9 cellular contexts compared by ENCODE assay signal in the genomic region with DNA sequence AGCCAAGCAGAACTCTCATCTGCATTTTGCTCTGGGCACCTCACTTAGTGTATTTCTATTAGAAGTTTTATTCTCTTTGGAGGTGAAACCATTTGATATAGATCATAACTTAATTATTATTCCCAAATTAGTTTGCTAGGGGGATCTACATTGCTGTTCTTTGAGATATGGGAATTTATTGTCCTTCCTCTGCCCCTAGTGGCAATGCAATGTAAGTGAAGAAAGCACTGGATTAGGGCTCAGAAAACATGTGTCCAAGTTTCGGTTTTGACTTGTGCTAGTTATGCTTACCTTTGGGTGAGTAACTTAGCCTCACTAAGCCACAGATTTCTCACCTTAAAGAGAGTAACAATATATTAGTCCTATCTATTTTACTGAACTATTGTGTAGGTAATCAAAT. TPM values are rescaled to one million over a fixed set of nuclear protein-coding genes. Genes with fewer than 3 reads are reported as not detected.
DNase-seq lines count a peak whose midpoint lies in the region; ATAC-seq, FAIRE-seq and TF ChIP-seq lines count a peak whose summit lies in the region.
"Had no signal": no experiment of that assay in that cellular context is flagged by ENCODE, and none has a peak within 500 bp of the region (broad histone marks: within the 10 kb centered on the region; RNA-seq: fewer than 3 reads in every experiment).

No MANE protein-coding gene starts in this region.

- in situ Hi-C loops in GM23248 (cut with MboI): no loop called here
- in situ Hi-C loops in HepG2 (cut with HindIII; ENCODE audit: extremely low pct_ligation_motif_present, low pct_unique_long_range_greater_than_20kb): loop anchor here (5.0 kb wide), 1 partner anchor 38 kb away; no protein-coding TSS in a partner anchor

- TF ChIP-seq RAD21 in HepG2 (CRISPR knock-in tag; IDR thresholded peaks at IDR 0.05): no peak

- no peaks in the 10 kb centered on the region for H3K27me3 ChIP-seq in GM23248 (replicated peaks; ENCODE audit: insufficient read depth)
- H3K27me3 ChIP-seq in HepG2 (ENCODE audit: control insufficient read depth in 1 of 2, insufficient read depth in 2 of 2, low read length in 2 of 2): no peaks in the 10 kb centered on the region

- ATAC-seq in HepG2 (peak; percentile 38; the same call in 1 of the 3 replicates), HG02870 (IDR thresholded peaks at IDR 0.05; ENCODE audit: unreplicated experiment) (no peak), HG03039 (IDR thresholded peaks at IDR 0.05; ENCODE audit: unreplicated experiment) (no peak), HG02970 (IDR thresholded peaks at IDR 0.05; ENCODE audit: low FRiP score, unreplicated experiment) (no peak)

- H3K4me3 ChIP-seq in GM23248 (no peak overlapping the region), WI38 (ENCODE audit: low read depth, low read length) (no peak overlapping the region), HepG2 (replicated peaks in 1 of 3; ENCODE audit: insufficient read depth in 1 of 3, low read depth in 2 of 3, low read length in 3 of 3) (no peak overlapping the region)

- DNase-seq in AML-193 (lab: John Stamatoyannopoulos, UW): peak; percentile 27 to 32
- peak; percentile 45 for DNase-seq in GM23248
- DNase-seq in HepG2 (ENCODE audit: low spot score): no peak
- no peak for DNase-seq in amygdala (lab: John Stamatoyannopoulos, UW)
- DNase-seq: activated CD8-positive, alpha-beta memory T cell treated with anti-CD3 and anti-CD28 coated beads, Interleukin-2, amount 50 U/mL, for 4 hours had no signal

- TF ChIP-seq EP300 in HepG2 (IDR thresholded peaks at IDR 0.05; ENCODE audit: low read depth in 2 of 2, low read length in 2 of 2) (no peak), HepG2 (CRISPR knock-in tag; IDR thresholded peaks at IDR 0.05; ENCODE audit: borderline replicate concordance) (no peak)

- H4K20me1 ChIP-seq in GM23248 (ENCODE audit: insufficient read depth): no peaks in the 10 kb centered on the region
- no peaks in the 10 kb centered on the region for H4K20me1 ChIP-seq in HepG2 (ENCODE audit: insufficient read depth, low read length)

- H3K27ac ChIP-seq in GM23248 (no peak overlapping the region), HepG2 (ENCODE audit: extremely low read length, insufficient read depth, low read length) (no peak overlapping the region)

- no TSS peak for BruUV-seq in HepG2 (replicated peaks; lab: Mats Ljungman, UMichigan)

- peaks cover 9% of the 10 kb centered on the region for H3K4me1 ChIP-seq in GM23248 (ENCODE audit: insufficient read depth)
- peaks cover 29% of the 10 kb centered on the region for H3K4me1 ChIP-seq in HepG2 (ENCODE audit: insufficient read depth, low read length)

- no peak for FAIRE-seq in HepG2 (lab: Jason Lieb, UNC)

- H3K4me2 ChIP-seq in GM23248 (ENCODE audit: unreplicated experiment) (no peak overlapping the region), HepG2 (ENCODE audit: low read depth, low read length) (no peak overlapping the region)

- H3K9me2 ChIP-seq in GM23248 (ENCODE audit: insufficient read depth): no peaks in the 10 kb centered on the region

- POLR2A ChIA-PET in HepG2 (lab: Yijun Ruan, JAX): no interaction called here

- CTCF ChIA-PET in HepG2 (lab: Yijun Ruan, JAX; ENCODE audit: low intra/inter-chr PET ratio, low total read pairs): interaction anchor here (0.9 kb wide), 1 partner anchor 55 kb away, joined by 3 read pairs; no protein-coding TSS in a partner anchor

- no peaks in the 10 kb centered on the region for H3K9me3 ChIP-seq in GM23248 (ENCODE audit: low read depth)
- 0 out of 2 replicates have a peak, but pooled peaks cover 6% of the 10 kb centered on the region for H3K9me3 ChIP-seq in HepG2 (ENCODE audit: low read length)

- TF ChIP-seq CTCF in WI38 (IDR thresholded peaks at IDR 0.05; ENCODE audit: low read depth, low read length): peak; percentile 43; the same call in 1 of the 2 replicates
- TF ChIP-seq CTCF in HepG2 (CRISPR knock-in tag; IDR thresholded peaks at IDR 0.05): peak; percentile 56

- no peak overlapping the region for H3K9ac ChIP-seq in GM23248
- no peak overlapping the region for H3K9ac ChIP-seq in HepG2 (ENCODE audit: insufficient read depth, low read depth, low read length)

- intact Hi-C loops in HepG2 (cut with micrococcal nuclease; ENCODE audit: unreplicated experiment): no loop called here

- TF ChIP-seq POLR2A in HepG2 (IDR thresholded peaks at IDR 0.05; ENCODE audit: insufficient read depth in 1 of 2, low read depth in 2 of 2, low read length in 2 of 2): no peak

- H2AFZ ChIP-seq in GM23248 (peak overlapping the region; percentile 55; the same call in 1 of the 2 replicates), HepG2 (ENCODE audit: low read length) (no peak overlapping the region)

- H3K36me3 ChIP-seq in GM23248 (ENCODE audit: low read depth) (no peaks in the 10 kb centered on the region), HepG2 (replicated peaks in 1 of 2; ENCODE audit: control insufficient read depth in 1 of 2, insufficient read depth in 2 of 2, low read length in 2 of 2) (no peaks in the 10 kb centered on the region)

- peaks cover 10% of the 10 kb centered on the region for H3F3A ChIP-seq in GM23248 (ENCODE audit: insufficient read depth)

- H3K79me2 ChIP-seq in GM23248 (ENCODE audit: insufficient read depth) (no peaks in the 10 kb centered on the region), HepG2 (ENCODE audit: insufficient read depth, low read length) (no peaks in the 10 kb centered on the region)

- 50 to 72% methylated on average over 1 of the region's 1 CpG for WGBS in GM23248 (ENCODE audit: low coverage in 1 of 2, low lambda C conversion rate in 2 of 2, missing lambda C conversion rate in 2 of 2), 2 experiments
- whole genome bisulfite sequencing in HepG2 (ENCODE audit: low lambda C conversion rate): 96% methylated on average over 1 of the region's 1 CpG

RNA-seq across cellular contexts. Expression of a gene that starts 2.9 kb away (rescaled TPM):
- not detected in 2 replicates for total RNA-seq in GM23248 (2014; rRNA removed; shearing (Covaris generic))
- polyA plus RNA-seq in GM23248 (2016; fragmentation: Nextera tagmentation; extraction: Ambion mirVana): not detected in 2 replicates
- total RNA-seq in HepG2 (2016; rRNA removed; fragmentation: Illumina TruSeq; extraction: Trizol): 0.07 TPM in 1 of 2 replicates, not detected in the other
- total RNA-seq in HepG2 (2016; cell fraction: cytosol; rRNA removed; fragmentation: Illumina TruSeq; extraction: Trizol; ENCODE audit: low read depth): not detected in 2 replicates
- not detected in 2 replicates for total RNA-seq in HepG2 (2016; cell fraction: insoluble cytoplasmic fraction; rRNA removed; fragmentation: Illumina TruSeq; extraction: Trizol)
- total RNA-seq in HepG2 (2016; cell fraction: membrane; rRNA removed; fragmentation: Illumina TruSeq; extraction: Trizol): not detected in 2 replicates
- total RNA-seq in HepG2 (2016; cell fraction: nucleus; rRNA removed; fragmentation: Illumina TruSeq; extraction: Trizol): 0.22 TPM in 1 of 2 replicates, not detected in the other
- polyA plus RNA-seq in HepG2 (2011; rRNA removed): 1.2 and 1.6 TPM in 2 replicates
- 0.78 and 0.97 TPM in 2 replicates for polyA plus RNA-seq in HepG2 (2011; cell fraction: cytosol; rRNA removed)
- 1.9 and 3.2 TPM in 2 replicates for polyA plus RNA-seq in HepG2 (2011; cell fraction: nucleus; rRNA removed)
- polyA plus RNA-seq in HepG2 (2012): 0.28 and 1.8 TPM in 2 replicates
- not detected in 2 replicates for polyA plus RNA-seq in HepG2 (2016; cell fraction: cytosol; fragmentation: Illumina TruSeq; extraction: Trizol; ENCODE audit: low read depth)
- polyA plus RNA-seq in HepG2 (2016; cell fraction: insoluble cytoplasmic fraction; fragmentation: Illumina TruSeq; extraction: Trizol; ENCODE audit: low read depth): not detected in 2 replicates
- polyA plus RNA-seq in HepG2 (2016; cell fraction: membrane; fragmentation: Illumina TruSeq; extraction: Trizol; ENCODE audit: low read depth): not detected in 2 replicates
- polyA plus RNA-seq in HepG2 (2016; cell fraction: nucleus; fragmentation: Illumina TruSeq; extraction: Trizol; ENCODE audit: insufficient read depth, low read depth): not detected in 2 replicates
- polyA minus RNA-seq in HepG2 (2011; rRNA and poly(A)+ RNA removed; ENCODE audit: low replicate concordance): 0.46 TPM in 1 of 2 replicates, not detected in the other
- 0.59 and 0.62 TPM in 2 replicates for polyA minus RNA-seq in HepG2 (2011; cell fraction: cytosol; rRNA and poly(A)+ RNA removed)
- polyA minus RNA-seq in HepG2 (2011; cell fraction: nucleus; rRNA and poly(A)+ RNA removed): 0.52 and 1.4 TPM in 2 replicates

RNA-seq across cellular contexts. Expression of a gene that starts 20.3 kb away (rescaled TPM):
- total RNA-seq in GM23248 (2014; rRNA removed; shearing (Covaris generic)): not detected in 2 replicates
- polyA plus RNA-seq in GM23248 (2016; fragmentation: Nextera tagmentation; extraction: Ambion mirVana) (not detected in 2 replicates), HepG2 (2011; rRNA removed) (not detected in 2 replicates)
- total RNA-seq in HepG2 (2016; rRNA removed; fragmentation: Illumina TruSeq; extraction: Trizol): not detected in 2 replicates
- not detected in 2 replicates for total RNA-seq in HepG2 (2016; cell fraction: cytosol; rRNA removed; fragmentation: Illumina TruSeq; extraction: Trizol; ENCODE audit: low read depth)
- total RNA-seq in HepG2 (2016; cell fraction: insoluble cytoplasmic fraction; rRNA removed; fragmentation: Illumina TruSeq; extraction: Trizol): not detected in 2 replicates
- total RNA-seq in HepG2 (2016; cell fraction: membrane; rRNA removed; fragmentation: Illumina TruSeq; extraction: Trizol): not detected in 2 replicates
- not detected in 2 replicates for total RNA-seq in HepG2 (2016; cell fraction: nucleus; rRNA removed; fragmentation: Illumina TruSeq; extraction: Trizol)
- not detected in 2 replicates for polyA plus RNA-seq in HepG2 (2011; cell fraction: cytosol; rRNA removed)
- polyA plus RNA-seq in HepG2 (2011; cell fraction: nucleus; rRNA removed): not detected in 2 replicates
- not detected in 2 replicates for polyA plus RNA-seq in HepG2 (2012)
- not detected in 2 replicates for polyA plus RNA-seq in HepG2 (2016; cell fraction: cytosol; fragmentation: Illumina TruSeq; extraction: Trizol; ENCODE audit: low read depth)
- not detected in 2 replicates for polyA plus RNA-seq in HepG2 (2016; cell fraction: insoluble cytoplasmic fraction; fragmentation: Illumina TruSeq; extraction: Trizol; ENCODE audit: low read depth)
- not detected in 2 replicates for polyA plus RNA-seq in HepG2 (2016; cell fraction: membrane; fragmentation: Illumina TruSeq; extraction: Trizol; ENCODE audit: low read depth)
- not detected in 2 replicates for polyA plus RNA-seq in HepG2 (2016; cell fraction: nucleus; fragmentation: Illumina TruSeq; extraction: Trizol; ENCODE audit: insufficient read depth, low read depth)
- polyA minus RNA-seq in HepG2 (2011; rRNA and poly(A)+ RNA removed; ENCODE audit: low replicate concordance): not detected in 2 replicates
- polyA minus RNA-seq in HepG2 (2011; cell fraction: cytosol; rRNA and poly(A)+ RNA removed): not detected in 2 replicates
- polyA minus RNA-seq in HepG2 (2011; cell fraction: nucleus; rRNA and poly(A)+ RNA removed): not detected in 2 replicates

RNA-seq across cellular contexts. Expression of a gene that starts 26.4 kb away (rescaled TPM):
- total RNA-seq in GM23248 (2014; rRNA removed; shearing (Covaris generic)): not detected in 2 replicates
- 0.13 TPM in 1 of 2 replicates, not detected in the other for polyA plus RNA-seq in GM23248 (2016; fragmentation: Nextera tagmentation; extraction: Ambion mirVana)
- total RNA-seq in HepG2 (2016; rRNA removed; fragmentation: Illumina TruSeq; extraction: Trizol): 24.7 and 32.9 TPM in 2 replicates
- 14.1 and 15.3 TPM in 2 replicates for total RNA-seq in HepG2 (2016; cell fraction: cytosol; rRNA removed; fragmentation: Illumina TruSeq; extraction: Trizol; ENCODE audit: low read depth)
- total RNA-seq in HepG2 (2016; cell fraction: insoluble cytoplasmic fraction; rRNA removed; fragmentation: Illumina TruSeq; extraction: Trizol): 23.3 and 28.9 TPM in 2 replicates
- total RNA-seq in HepG2 (2016; cell fraction: membrane; rRNA removed; fragmentation: Illumina TruSeq; extraction: Trizol): 18.4 and 19.9 TPM in 2 replicates
- 14.3 and 15.5 TPM in 2 replicates for total RNA-seq in HepG2 (2016; cell fraction: nucleus; rRNA removed; fragmentation: Illumina TruSeq; extraction: Trizol)
- polyA plus RNA-seq in HepG2 (2011; rRNA removed): 48.4 and 51.1 TPM in 2 replicates
- 50.5 and 56.8 TPM in 2 replicates for polyA plus RNA-seq in HepG2 (2011; cell fraction: cytosol; rRNA removed)
- 21.1 and 23.4 TPM in 2 replicates for polyA plus RNA-seq in HepG2 (2011; cell fraction: nucleus; rRNA removed)
- 8.4 and 9.9 TPM in 2 replicates for polyA plus RNA-seq in HepG2 (2012)
- 11.1 and 15.1 TPM in 2 replicates for polyA plus RNA-seq in HepG2 (2016; cell fraction: cytosol; fragmentation: Illumina TruSeq; extraction: Trizol; ENCODE audit: low read depth)
- polyA plus RNA-seq in HepG2 (2016; cell fraction: insoluble cytoplasmic fraction; fragmentation: Illumina TruSeq; extraction: Trizol; ENCODE audit: low read depth): 32.4 and 32.9 TPM in 2 replicates
- polyA plus RNA-seq in HepG2 (2016; cell fraction: membrane; fragmentation: Illumina TruSeq; extraction: Trizol; ENCODE audit: low read depth): 15.7 and 15.9 TPM in 2 replicates
- polyA plus RNA-seq in HepG2 (2016; cell fraction: nucleus; fragmentation: Illumina TruSeq; extraction: Trizol; ENCODE audit: insufficient read depth, low read depth): 15.6 and 16.4 TPM in 2 replicates
- polyA minus RNA-seq in HepG2 (2011; rRNA and poly(A)+ RNA removed; ENCODE audit: low replicate concordance): 31.9 TPM in 1 of 2 replicates, not detected in the other
- polyA minus RNA-seq in HepG2 (2011; cell fraction: cytosol; rRNA and poly(A)+ RNA removed): 30.6 and 34.0 TPM in 2 replicates
- polyA minus RNA-seq in HepG2 (2011; cell fraction: nucleus; rRNA and poly(A)+ RNA removed): 45.1 and 60.5 TPM in 2 replicates

RNA-seq across cellular contexts. Expression of a gene that starts 30.1 kb away (rescaled TPM):
- not detected in 2 replicates for total RNA-seq in GM23248 (2014; rRNA removed; shearing (Covaris generic))
- polyA plus RNA-seq in GM23248 (2016; fragmentation: Nextera tagmentation; extraction: Ambion mirVana) (not detected in 2 replicates), HepG2 (2011; rRNA removed) (not detected in 2 replicates)
- not detected in 2 replicates for total RNA-seq in HepG2 (2016; rRNA removed; fragmentation: Illumina TruSeq; extraction: Trizol)
- total RNA-seq in HepG2 (2016; cell fraction: cytosol; rRNA removed; fragmentation: Illumina TruSeq; extraction: Trizol; ENCODE audit: low read depth): not detected in 2 replicates
- not detected in 2 replicates for total RNA-seq in HepG2 (2016; cell fraction: insoluble cytoplasmic fraction; rRNA removed; fragmentation: Illumina TruSeq; extraction: Trizol)
- not detected in 2 replicates for total RNA-seq in HepG2 (2016; cell fraction: membrane; rRNA removed; fragmentation: Illumina TruSeq; extraction: Trizol)
- total RNA-seq in HepG2 (2016; cell fraction: nucleus; rRNA removed; fragmentation: Illumina TruSeq; extraction: Trizol): not detected in 2 replicates
- not detected in 2 replicates for polyA plus RNA-seq in HepG2 (2011; cell fraction: cytosol; rRNA removed)
- polyA plus RNA-seq in HepG2 (2011; cell fraction: nucleus; rRNA removed): not detected in 2 replicates
- polyA plus RNA-seq in HepG2 (2012): not detected in 2 replicates
- polyA plus RNA-seq in HepG2 (2016; cell fraction: cytosol; fragmentation: Illumina TruSeq; extraction: Trizol; ENCODE audit: low read depth): not detected in 2 replicates
- polyA plus RNA-seq in HepG2 (2016; cell fraction: insoluble cytoplasmic fraction; fragmentation: Illumina TruSeq; extraction: Trizol; ENCODE audit: low read depth): not detected in 2 replicates
- not detected in 2 replicates for polyA plus RNA-seq in HepG2 (2016; cell fraction: membrane; fragmentation: Illumina TruSeq; extraction: Trizol; ENCODE audit: low read depth)
- not detected in 2 replicates for polyA plus RNA-seq in HepG2 (2016; cell fraction: nucleus; fragmentation: Illumina TruSeq; extraction: Trizol; ENCODE audit: insufficient read depth, low read depth)
- polyA minus RNA-seq in HepG2 (2011; rRNA and poly(A)+ RNA removed; ENCODE audit: low replicate concordance): not detected in 2 replicates
- polyA minus RNA-seq in HepG2 (2011; cell fraction: cytosol; rRNA and poly(A)+ RNA removed): not detected in 2 replicates
- not detected in 2 replicates for polyA minus RNA-seq in HepG2 (2011; cell fraction: nucleus; rRNA and poly(A)+ RNA removed)

RNA-seq across cellular contexts. Expression of a gene that starts 35.9 kb away (rescaled TPM):
- not detected in 2 replicates for total RNA-seq in GM23248 (2014; rRNA removed; shearing (Covaris generic))
- not detected in 2 replicates for polyA plus RNA-seq in GM23248 (2016; fragmentation: Nextera tagmentation; extraction: Ambion mirVana)
- not detected in 2 replicates for total RNA-seq in HepG2 (2016; rRNA removed; fragmentation: Illumina TruSeq; extraction: Trizol)
- not detected in 2 replicates for total RNA-seq in HepG2 (2016; cell fraction: cytosol; rRNA removed; fragmentation: Illumina TruSeq; extraction: Trizol; ENCODE audit: low read depth)
- not detected in 2 replicates for total RNA-seq in HepG2 (2016; cell fraction: insoluble cytoplasmic fraction; rRNA removed; fragmentation: Illumina TruSeq; extraction: Trizol)
- total RNA-seq in HepG2 (2016; cell fraction: membrane; rRNA removed; fragmentation: Illumina TruSeq; extraction: Trizol): not detected in 2 replicates
- total RNA-seq in HepG2 (2016; cell fraction: nucleus; rRNA removed; fragmentation: Illumina TruSeq; extraction: Trizol): not detected in 2 replicates
- polyA plus RNA-seq in HepG2 (2011; rRNA removed): not detected in 2 replicates
- polyA plus RNA-seq in HepG2 (2011; cell fraction: cytosol; rRNA removed): not detected in 2 replicates
- 0.29 TPM in 1 of 2 replicates, not detected in the other for polyA plus RNA-seq in HepG2 (2011; cell fraction: nucleus; rRNA removed)
- polyA plus RNA-seq in HepG2 (2012): not detected in 2 replicates
- not detected in 2 replicates for polyA plus RNA-seq in HepG2 (2016; cell fraction: cytosol; fragmentation: Illumina TruSeq; extraction: Trizol; ENCODE audit: low read depth)
- not detected in 2 replicates for polyA plus RNA-seq in HepG2 (2016; cell fraction: insoluble cytoplasmic fraction; fragmentation: Illumina TruSeq; extraction: Trizol; ENCODE audit: low read depth)
- not detected in 2 replicates for polyA plus RNA-seq in HepG2 (2016; cell fraction: membrane; fragmentation: Illumina TruSeq; extraction: Trizol; ENCODE audit: low read depth)
- polyA plus RNA-seq in HepG2 (2016; cell fraction: nucleus; fragmentation: Illumina TruSeq; extraction: Trizol; ENCODE audit: insufficient read depth, low read depth): not detected in 2 replicates
- not detected in 2 replicates for polyA minus RNA-seq in HepG2 (2011; rRNA and poly(A)+ RNA removed; ENCODE audit: low replicate concordance)
- polyA minus RNA-seq in HepG2 (2011; cell fraction: cytosol; rRNA and poly(A)+ RNA removed): not detected in 2 replicates
- not detected in 2 replicates for polyA minus RNA-seq in HepG2 (2011; cell fraction: nucleus; rRNA and poly(A)+ RNA removed)

Comparison
In these comparisons a context has a peak if more than half of its experiments do, and no peak if none do; other contexts are left out.
1. DNase-seq: peak in AML-193 (2 of 2) and GM23248 (single experiment); none in HepG2 (single experiment) and amygdala (0 of 56).
2. RNA of a gene that starts 26.4 kb away (total RNA-seq): 14.1 to 32.9 TPM in HepG2; not detected in GM23248; every median in the first group is over 10 times any median in the second.